Comparison of ENCODE assay signal across 8 cellular contexts in the genomic region with DNA sequence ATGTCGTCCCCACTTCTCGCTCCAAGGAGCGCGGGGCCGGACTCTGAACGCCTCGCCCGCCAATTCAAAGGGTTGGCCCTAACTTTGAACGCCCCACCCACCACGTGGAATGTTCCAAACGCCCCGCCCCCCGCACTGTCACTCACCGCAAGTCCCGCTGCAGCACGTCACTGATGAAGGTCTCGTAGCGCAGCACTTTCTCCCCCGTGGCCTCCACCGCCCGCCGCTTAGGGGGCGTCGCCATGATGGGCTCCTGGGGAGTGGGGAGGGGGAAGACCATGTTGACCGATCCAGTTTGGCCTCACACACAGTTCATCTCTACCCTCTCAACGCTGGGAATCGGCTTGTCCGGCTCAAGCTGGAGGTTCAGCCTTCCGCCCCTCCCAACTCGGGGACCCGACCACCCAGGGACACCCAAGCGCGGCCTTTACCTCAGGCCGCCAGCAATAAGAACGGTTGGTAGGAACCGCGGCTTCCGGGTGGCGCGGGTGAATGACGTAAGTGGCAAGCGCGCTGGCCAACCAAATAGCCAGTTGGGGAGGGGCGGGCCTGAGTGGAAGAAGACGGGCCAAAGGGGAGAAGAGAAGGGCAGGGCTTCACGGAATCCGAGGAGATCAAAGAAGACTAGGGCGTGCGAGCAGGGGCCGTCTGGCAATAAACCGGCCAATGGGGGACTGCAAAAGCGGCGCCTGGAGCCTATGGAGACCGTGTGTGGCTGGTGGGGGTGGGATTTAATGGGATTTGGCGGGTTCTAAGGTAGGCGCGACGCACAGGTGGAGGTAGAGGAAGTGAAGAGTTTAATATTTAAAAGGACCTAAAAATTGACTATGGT. TPM values are rescaled to one million over a fixed set of nuclear protein-coding genes. Genes with fewer than 3 reads are reported as not detected.
DNase-seq lines count a peak whose midpoint lies in the region; ATAC-seq and TF ChIP-seq lines count a peak whose summit lies in the region.

A gene with protein sequence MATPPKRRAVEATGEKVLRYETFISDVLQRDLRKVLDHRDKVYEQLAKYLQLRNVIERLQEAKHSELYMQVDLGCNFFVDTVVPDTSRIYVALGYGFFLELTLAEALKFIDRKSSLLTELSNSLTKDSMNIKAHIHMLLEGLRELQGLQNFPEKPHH (minus strand): TSS at position 497 of the 832 bp plus-strand sequence. CDS start 253 bp downstream, at position 244.

- H2AFZ ChIP-seq in KMS-11 (ENCODE audit: low read depth) = peak within 1 kb of the TSS; percentile 81

- H3K36me3 ChIP-seq in KMS-11 (ENCODE audit: insufficient read depth) = no peaks in the 10 kb centered on the region
- peaks cover 0 to 14% (median 0%) of the 10 kb centered on the region in 3 donors for H3K36me3 ChIP-seq in Peyer's patch
- peaks cover 3 to 8% of the 10 kb centered on the region in 2 donors for H3K36me3 ChIP-seq in esophagus (ENCODE audit: control insufficient read depth in 2 of 2, insufficient read depth in 2 of 2, low read length in 1 of 2)
- peaks cover 11 to 25% of the 10 kb centered on the region in 2 donors for H3K36me3 ChIP-seq in muscle layer of duodenum (ENCODE audit: control insufficient read depth in 1 of 2, insufficient read depth in 2 of 2, low read length in 2 of 2)

- peak within 1 kb of the TSS; percentile 94 for H3K4me2 ChIP-seq in KMS-11

- no peaks in the 10 kb centered on the region for H4K20me1 ChIP-seq in KMS-11 (ENCODE audit: insufficient read depth)

- H3K9ac ChIP-seq in KMS-11 = peak within 1 kb of the TSS; percentile 97

- H3K79me2 ChIP-seq in KMS-11 (ENCODE audit: insufficient read depth, low read depth) = no peaks in the 10 kb centered on the region

- TF ChIP-seq POLR2A in Peyer's patch (IDR thresholded peaks at IDR 0.05) = peak; percentile 79 to 84

- H3K27ac ChIP-seq in KMS-11 (peak within 1 kb of the TSS; percentile 97), Peyer's patch (peak within 1 kb of the TSS; percentile 86 to 100 (median 98)), esophagus (ENCODE audit: low read depth in 2 of 2, low read length in 1 of 2) (peak within 1 kb of the TSS; percentile 98), muscle layer of duodenum (ENCODE audit: low read length) (peak within 1 kb of the TSS; percentile 92)

- H3K4me3 ChIP-seq in KMS-11 (IDR thresholded peaks at IDR 0.05; ENCODE audit: insufficient read depth, low read depth, low read length) (no peak within 1 kb of the TSS), Peyer's patch (peak within 1 kb of the TSS; percentile 54 to 71 (median 64)), esophagus (ENCODE audit: low read depth in 1 of 2, low read length in 2 of 2) (peak within 1 kb of the TSS; percentile 60 to 82), muscle layer of duodenum (ENCODE audit: low read depth in 1 of 2, low read length in 2 of 2) (peak within 1 kb of the TSS; percentile 63 to 76)

- H3K9me3 ChIP-seq in Peyer's patch (no peaks in the 10 kb centered on the region), esophagus (ENCODE audit: control insufficient read depth in 2 of 2, insufficient read depth in 1 of 2, low read depth in 1 of 2, low read length in 1 of 2) (no peaks in the 10 kb centered on the region), muscle layer of duodenum (ENCODE audit: control insufficient read depth in 1 of 2, low read length in 2 of 2) (no peaks in the 10 kb centered on the region)

- H3K27me3 ChIP-seq in KMS-11 (ENCODE audit: insufficient read depth, low read depth) = no peaks in the 10 kb centered on the region
- no peaks in the 10 kb centered on the region for H3K27me3 ChIP-seq in Peyer's patch
- H3K27me3 ChIP-seq in esophagus (ENCODE audit: control insufficient read depth in 1 of 2, insufficient read depth in 2 of 2, low read length in 2 of 2) = no peaks in the 10 kb centered on the region
- no peaks in the 10 kb centered on the region for H3K27me3 ChIP-seq in muscle layer of duodenum (ENCODE audit: low read depth, low read length)

- peak; percentile 76 for ATAC-seq in GM21723 (IDR thresholded peaks at IDR 0.05; ENCODE audit: unreplicated experiment)

- peaks cover 11% of the 10 kb centered on the region for H3K4me1 ChIP-seq in KMS-11 (ENCODE audit: low read depth, poor library complexity, severe bottlenecking)
- H3K4me1 ChIP-seq in Peyer's patch = no peaks in the 10 kb centered on the region
- no peaks in the 10 kb centered on the region for H3K4me1 ChIP-seq in esophagus (ENCODE audit: control insufficient read depth in 2 of 2, insufficient read depth in 2 of 2, low read length in 1 of 2)
- H3K4me1 ChIP-seq in muscle layer of duodenum (ENCODE audit: control insufficient read depth in 1 of 2, insufficient read depth in 2 of 2, low read length in 2 of 2) = no peaks in the 10 kb centered on the region

- 0 to 31% methylated on average over 58 of the region's 58 CpGs for WGBS in esophagus, 2 donors

- TF ChIP-seq CTCF in KMS-11 (conservative IDR thresholded peaks at IDR 0.05; ENCODE audit: low read depth, low read length) (no peak), Peyer's patch (IDR thresholded peaks at IDR 0.05) (no peak)

- DNase-seq in DMS153 treated with DMSO at 0.1 percent for 48 hours (lab: John Stamatoyannopoulos, UW; ENCODE audit: unreplicated experiment) (peak; percentile 79), Peyer's patch (peak; percentile 92 to 97 (median 93))
- DNase-seq in activated T-cell treated with anti-CD3 and anti-CD28 coated beads, Interleukin-2, amount 50 U/mL, for 48 hours = peak; percentile 94
- DNase-seq in stimulated activated CD8-positive, alpha-beta memory T cell treated with anti-CD3 and anti-CD28 coated beads, Interleukin-7, amount 100 ng/mL, for 4 hours (ENCODE audit: low read depth in 2 of 2) = peak; percentile 86 to 89

RNA-seq across cellular contexts. Expression of the gene that starts here (rescaled TPM):
- total RNA-seq in Peyer's patch = 100 to 1,000 TPM in 1 of 4 donors, 10 to 100 TPM in 3; 40.5 to 148 (median 77.5) TPM
- polyA plus RNA-seq in esophagus = 100 to 1,000 TPM in 1 of 2 donors, 10 to 100 TPM in 1; 77.6 to 121 TPM
